Comparison of ENCODE assay signal across 18 cellular contexts in the genomic region with DNA sequence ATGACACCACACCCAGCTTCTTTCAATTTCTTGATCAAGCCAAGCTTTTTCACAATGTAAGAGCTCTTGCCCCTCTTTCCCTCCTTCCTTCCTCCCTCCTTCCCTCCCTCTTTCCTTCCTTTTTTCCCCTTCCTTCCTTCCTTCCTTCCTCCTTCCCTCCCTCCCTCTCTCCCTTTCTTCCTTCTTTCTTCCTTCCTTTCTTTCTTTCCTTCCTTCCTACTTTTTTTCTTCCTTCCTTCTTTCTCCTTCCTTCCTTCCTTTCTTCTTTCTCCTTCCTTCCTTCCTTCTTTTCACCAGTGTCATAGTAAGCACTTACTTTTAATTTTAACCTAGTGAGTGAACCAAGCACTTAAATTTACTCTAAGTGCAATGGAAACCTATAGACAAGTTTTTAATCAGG. TPM values are rescaled to one million over a fixed set of nuclear protein-coding genes. Genes with fewer than 3 reads are reported as not detected.
DNase-seq lines count a peak whose midpoint lies in the region; ATAC-seq, FAIRE-seq and TF ChIP-seq lines count a peak whose summit lies in the region.
"Had no signal": no experiment of that assay in that cellular context is flagged by ENCODE, and none has a peak within 500 bp of the region (broad histone marks: within the 10 kb centered on the region; RNA-seq: fewer than 3 reads in every experiment).

No MANE protein-coding gene starts in this region.

- CTCF ChIA-PET in HepG2 (lab: Yijun Ruan, JAX; ENCODE audit: low intra/inter-chr PET ratio, low total read pairs) = no interaction called here
- CTCF ChIA-PET in HEK293 (lab: Yijun Ruan, JAX) = interaction anchor here (0.7 kb wide), 1 partner anchor 179 kb away, joined by 4 read pairs; no protein-coding TSS in a partner anchor

- POLR2A ChIA-PET in HepG2 (lab: Yijun Ruan, JAX) = no interaction called here
- POLR2A ChIA-PET in HEK293 (lab: Yijun Ruan, JAX) = interaction anchor here (1.4 kb wide), 1 partner anchor 21 kb away, joined by 3 read pairs; no protein-coding TSS in a partner anchor

- TF ChIP-seq RAD21 in HepG2 (CRISPR knock-in tag; IDR thresholded peaks at IDR 0.05) = no peak

- peak overlapping the region in 4 of 6 donors; percentile 4 to 62 (median 48) for H3K27ac Mint-ChIP-seq in naive B cell
- peak overlapping the region in 1 of 2 donors; percentile 81 for H3K27ac Mint-ChIP-seq in effector memory CD8-positive, alpha-beta T cell
- H3K27ac Mint-ChIP-seq: GM23338 had no signal

- H3K4me3 Mint-ChIP-seq in naive B cell = peak overlapping the region in 3 of 8 donors; percentile 6 to 64 (median 52)
- H3K4me3 Mint-ChIP-seq in effector memory CD8-positive, alpha-beta T cell = peak overlapping the region in 1 of 2 donors; percentile 82
- H3K4me3 Mint-ChIP-seq: GM23338 had no signal

- 0 out of 2 replicates have a peak, but pooled peaks cover 5% of the 10 kb centered on the region for H4K20me1 ChIP-seq in HepG2 (ENCODE audit: insufficient read depth, low read length)

- H3K9ac ChIP-seq in HepG2 (ENCODE audit: insufficient read depth, low read depth, low read length) = no peak overlapping the region

- no peaks in the 10 kb centered on the region for H3K36me3 ChIP-seq in HepG2 (replicated peaks in 1 of 2; ENCODE audit: control insufficient read depth in 1 of 2, insufficient read depth in 2 of 2, low read length in 2 of 2)
- H3K36me3 ChIP-seq in right lobe of liver = no peaks in the 10 kb centered on the region
- H3K36me3 ChIP-seq in HEK293 (ENCODE audit: control insufficient read depth in 2 of 2, insufficient read depth in 1 of 2, low read length in 2 of 2) = no peaks in the 10 kb centered on the region
- no peaks in the 10 kb centered on the region for H3K36me3 ChIP-seq in upper lobe of left lung
- H3K36me3 ChIP-seq: Peyer's patch, SJSA1 had no signal

- TF ChIP-seq EP300 in HepG2 (IDR thresholded peaks at IDR 0.05; ENCODE audit: low read depth in 2 of 2, low read length in 2 of 2) (no peak), HepG2 (CRISPR knock-in tag; IDR thresholded peaks at IDR 0.05; ENCODE audit: borderline replicate concordance) (no peak), upper lobe of left lung (IDR thresholded peaks at IDR 0.05) (no peak)

- in situ Hi-C loops in HepG2 (cut with HindIII; ENCODE audit: extremely low pct_ligation_motif_present, low pct_unique_long_range_greater_than_20kb) = no loop called here

- no peaks in the 10 kb centered on the region for H3K79me2 ChIP-seq in HepG2 (ENCODE audit: insufficient read depth, low read length)

- TF ChIP-seq CTCF in HepG2 (CRISPR knock-in tag; IDR thresholded peaks at IDR 0.05) (no peak), right lobe of liver (IDR thresholded peaks at IDR 0.05) (no peak), HEK293 (tag by site-specific recombination; IDR thresholded peaks at IDR 0.05) (no peak), upper lobe of left lung (IDR thresholded peaks at IDR 0.05) (no peak)

- peaks cover 37 to 42% (median 40%) of the 10 kb centered on the region in 3 donors for H3K4me1 Mint-ChIP-seq in naive B cell
- peaks cover 26 to 34% of the 10 kb centered on the region in 2 donors for H3K4me1 Mint-ChIP-seq in effector memory CD8-positive, alpha-beta T cell (ENCODE audit: low read depth in 2 of 2)
- H3K4me1 Mint-ChIP-seq: GM23338 had no signal

- H3K9me3 ChIP-seq in HepG2 (ENCODE audit: low read length) = no peaks in the 10 kb centered on the region
- H3K9me3 ChIP-seq in right lobe of liver = no peaks in the 10 kb centered on the region
- no peaks in the 10 kb centered on the region for H3K9me3 ChIP-seq in HEK293 (ENCODE audit: control insufficient read depth, insufficient read depth, low read depth, low read length)
- no peaks in the 10 kb centered on the region for H3K9me3 ChIP-seq in upper lobe of left lung
- H3K9me3 ChIP-seq: Peyer's patch, SJSA1 had no signal

- no peaks in the 10 kb centered on the region for H3K27me3 ChIP-seq in HepG2 (ENCODE audit: control insufficient read depth in 1 of 2, insufficient read depth in 2 of 2, low read length in 2 of 2)
- H3K27me3 ChIP-seq in right lobe of liver = no peaks in the 10 kb centered on the region
- no peaks in the 10 kb centered on the region for H3K27me3 ChIP-seq in upper lobe of left lung
- H3K27me3 ChIP-seq: Peyer's patch, SJSA1 had no signal

- H3K4me3 ChIP-seq in HepG2 (replicated peaks in 1 of 3; ENCODE audit: insufficient read depth in 1 of 3, low read depth in 2 of 3, low read length in 3 of 3) = no peak overlapping the region
- no peak overlapping the region for H3K4me3 ChIP-seq in right lobe of liver
- no peak overlapping the region for H3K4me3 ChIP-seq in HEK293 (ENCODE audit: low read depth, low read length)
- no peak overlapping the region for H3K4me3 ChIP-seq in upper lobe of left lung
- H3K4me3 ChIP-seq: GM12878, GM23338, Peyer's patch, SJSA1 had no signal

- H3K27ac ChIP-seq in HepG2 (ENCODE audit: extremely low read length, insufficient read depth, low read length) (no peak overlapping the region), right lobe of liver (no peak overlapping the region), HEK293 (ENCODE audit: extremely low read depth, low read depth, low read length) (no peak overlapping the region), upper lobe of left lung (no peak overlapping the region)
- H3K27ac ChIP-seq: C4-2B, Peyer's patch, SJSA1 had no signal

- FAIRE-seq in HepG2 (lab: Jason Lieb, UNC) = no peak
- FAIRE-seq: GM12878 had no signal

- peaks cover 4 to 8% of the 10 kb centered on the region in 2 donors for H3K36me3 Mint-ChIP-seq in naive B cell
- peaks cover 15% of the 10 kb centered on the region for H3K36me3 Mint-ChIP-seq in effector memory CD8-positive, alpha-beta T cell (ENCODE audit: insufficient read depth)

- H3K9me3 Mint-ChIP-seq in naive B cell = peaks cover 0 to 2% (median 0%) of the 10 kb centered on the region in 7 donors
- H3K9me3 Mint-ChIP-seq in effector memory CD8-positive, alpha-beta T cell = no peaks in the 10 kb centered on the region
- H3K9me3 Mint-ChIP-seq: GM23338 had no signal

- H3K4me2 ChIP-seq in HepG2 (ENCODE audit: low read depth, low read length) = no peak overlapping the region
- H3K4me2 ChIP-seq: GM23338 had no signal

- no peaks in the 10 kb centered on the region for H3K27me3 Mint-ChIP-seq in naive B cell
- H3K27me3 Mint-ChIP-seq in effector memory CD8-positive, alpha-beta T cell = no peaks in the 10 kb centered on the region

- TF ChIP-seq POLR2A in HepG2 (IDR thresholded peaks at IDR 0.05; ENCODE audit: insufficient read depth in 1 of 2, low read depth in 2 of 2, low read length in 2 of 2) (no peak), right lobe of liver (IDR thresholded peaks at IDR 0.05) (no peak), upper lobe of left lung (IDR thresholded peaks at IDR 0.05) (no peak)

- H3K4me1 ChIP-seq in HepG2 (ENCODE audit: insufficient read depth, low read length) (peaks cover 26% of the 10 kb centered on the region), right lobe of liver (peaks cover 0 to 10% (median 7%) of the 10 kb centered on the region in 4 donors), HEK293 (ENCODE audit: control insufficient read depth, insufficient read depth, low read length) (peaks cover 8% of the 10 kb centered on the region), upper lobe of left lung (peaks cover 5 to 10% (median 7%) of the 10 kb centered on the region in 4 donors)
- H3K4me1 ChIP-seq: SJSA1 had no signal

- H2AFZ ChIP-seq in HepG2 (ENCODE audit: low read length) = no peak overlapping the region
- H2AFZ ChIP-seq: GM23338 had no signal

- ATAC-seq in HepG2 (no peak), right lobe of liver (no peak), naive B cell (ENCODE audit: low read depth in 2 of 2) (no peak), upper lobe of left lung (ENCODE audit: low FRiP score in 2 of 2) (no peak), HG02840 (IDR thresholded peaks at IDR 0.05; ENCODE audit: low FRiP score, unreplicated experiment) (no peak)
- no peak for ATAC-seq in effector memory CD8-positive, alpha-beta T cell (replicated peaks)
- ATAC-seq: GM12878, GM23338 had no signal

- no TSS peak for BruUV-seq in HepG2 (replicated peaks; lab: Mats Ljungman, UMichigan)

- DNase-seq in HepG2 (ENCODE audit: low spot score) = no peak
- DNase-seq in right lobe of liver = no peak
- DNase-seq in naive B cell = no peak
- no peak for DNase-seq in upper lobe of left lung
- no peak for DNase-seq in effector memory CD8-positive, alpha-beta T cell
- DNase-seq: Calu3, GF-D8, HCEC 1CT, KBM-7, NCI-H1105 treated with DMSO at 0.1 percent for 48 hours, NCI-H1694, Peyer's patch had no signal

- intact Hi-C loops in HepG2 (cut with micrococcal nuclease; ENCODE audit: unreplicated experiment) (no loop called here), right lobe of liver (cut with DNase I) (no loop called here)

TF ChIP-seq in HepG2, 621 proteins besides CTCF, POLR2A, EP300 and RAD21 (continues in another document):
- TF ChIP-seq KMT2A (CRISPR knock-in tag; IDR thresholded peaks at IDR 0.05) = no peak

TF ChIP-seq in HEK293, 187 proteins besides CTCF, POLR2A, EP300 and RAD21 (continues in another document):
- no peak for TF ChIP-seq ZNF121 (tag by site-specific recombination; IDR thresholded peaks at IDR 0.05)

RNA-seq across cellular contexts. Expression of a gene that starts 21.2 kb away (rescaled TPM):
- total RNA-seq in HepG2 (2016; rRNA removed; fragmentation: Illumina TruSeq; extraction: Trizol) (77.8 and 171 TPM in 2 replicates), right lobe of liver (10 to 100 TPM; 28.1 to 36.7 (median 29.5) TPM), upper lobe of left lung (10 to 100 TPM; 39.3 to 80.7 (median 65.1) TPM)
- 22.4 and 25.4 TPM in 2 replicates for total RNA-seq in HepG2 (2016; cell fraction: cytosol; rRNA removed; fragmentation: Illumina TruSeq; extraction: Trizol; ENCODE audit: low read depth)
- total RNA-seq in HepG2 (2016; cell fraction: insoluble cytoplasmic fraction; rRNA removed; fragmentation: Illumina TruSeq; extraction: Trizol) = 73.6 and 173 TPM in 2 replicates
- 57.4 and 61.3 TPM in 2 replicates for total RNA-seq in HepG2 (2016; cell fraction: membrane; rRNA removed; fragmentation: Illumina TruSeq; extraction: Trizol)
- total RNA-seq in HepG2 (2016; cell fraction: nucleus; rRNA removed; fragmentation: Illumina TruSeq; extraction: Trizol) = 131 and 137 TPM in 2 replicates
- polyA plus RNA-seq in HepG2 (2011; rRNA removed) (49.5 and 52.1 TPM in 2 replicates), naive B cell (ENCODE audit: low read depth in 6 of 6) (10 to 100 TPM in 2 of 6 donors, 1 to 10 TPM in 4; 5.2 to 12.4 (median 7.2) TPM)
- polyA plus RNA-seq in HepG2 (2011; cell fraction: cytosol; rRNA removed) = 26.0 and 41.8 TPM in 2 replicates
- polyA plus RNA-seq in HepG2 (2011; cell fraction: nucleus; rRNA removed) = 47.5 and 57.6 TPM in 2 replicates
- polyA plus RNA-seq in HepG2 (2012) = 67.8 and 68.1 TPM in 2 replicates
- 7.1 and 8.9 TPM in 2 replicates for polyA plus RNA-seq in HepG2 (2016; cell fraction: cytosol; fragmentation: Illumina TruSeq; extraction: Trizol; ENCODE audit: low read depth)
- polyA plus RNA-seq in HepG2 (2016; cell fraction: insoluble cytoplasmic fraction; fragmentation: Illumina TruSeq; extraction: Trizol; ENCODE audit: low read depth) = 153 TPM in 2 replicates
- polyA plus RNA-seq in HepG2 (2016; cell fraction: membrane; fragmentation: Illumina TruSeq; extraction: Trizol; ENCODE audit: low read depth) = 27.8 and 31.6 TPM in 2 replicates
- 152 and 165 TPM in 2 replicates for polyA plus RNA-seq in HepG2 (2016; cell fraction: nucleus; fragmentation: Illumina TruSeq; extraction: Trizol; ENCODE audit: insufficient read depth, low read depth)
- polyA minus RNA-seq in HepG2 (2011; rRNA and poly(A)+ RNA removed; ENCODE audit: low replicate concordance) = 42.9 and 46.9 TPM in 2 replicates
- polyA minus RNA-seq in HepG2 (2011; cell fraction: cytosol; rRNA and poly(A)+ RNA removed) = 52.5 and 57.5 TPM in 2 replicates
- 158 and 180 TPM in 2 replicates for polyA minus RNA-seq in HepG2 (2011; cell fraction: nucleus; rRNA and poly(A)+ RNA removed)
